ENCODE assay signal across 9 cellular contexts in genomic region chr1:118136511-118136937, GRCh38. TPM values are rescaled to one million over a fixed set of nuclear protein-coding genes. Genes with fewer than 3 reads are reported as not detected.
DNase-seq lines count a peak whose midpoint lies in the region; ATAC-seq and TF ChIP-seq lines count a peak whose summit lies in the region.
"Had no signal": no experiment of that assay in that cellular context is flagged by ENCODE, and none has a peak within 500 bp of the region (broad histone marks: within the 10 kb centered on the region; RNA-seq: fewer than 3 reads in every experiment).

No MANE protein-coding gene starts in this region.

- TF ChIP-seq CTCF in RWPE1 (conservative IDR thresholded peaks at IDR 0.05; ENCODE audit: low read depth) (no peak), progenitor cell of endocrine pancreas (IDR thresholded peaks at IDR 0.05; ENCODE audit: unreplicated experiment) (no peak)

- ATAC-seq in GM18867 (IDR thresholded peaks at IDR 0.05; ENCODE audit: unreplicated experiment) (peak; percentile 100), HG02571 (IDR thresholded peaks at IDR 0.05; ENCODE audit: unreplicated experiment) (peak; percentile 100)

- POLR2A ChIA-PET in RWPE1 (lab: Yijun Ruan, JAX; ENCODE audit: low non-redundant PET): no interaction called here

- no peaks in the 10 kb centered on the region for H3K4me1 Mint-ChIP-seq in progenitor cell of endocrine pancreas (ENCODE audit: low read depth)

- no peaks in the 10 kb centered on the region for H3K9me3 Mint-ChIP-seq in progenitor cell of endocrine pancreas (ENCODE audit: low read depth)

- H3K27me3 Mint-ChIP-seq in progenitor cell of endocrine pancreas: no peaks in the 10 kb centered on the region

- H3K4me3 Mint-ChIP-seq in progenitor cell of endocrine pancreas (ENCODE audit: low read depth): no peak overlapping the region

- H3K27ac Mint-ChIP-seq in progenitor cell of endocrine pancreas: no peak overlapping the region

- no peaks in the 10 kb centered on the region for H3K36me3 Mint-ChIP-seq in progenitor cell of endocrine pancreas (ENCODE audit: insufficient read depth)

- CTCF ChIA-PET in RWPE1 (lab: Yijun Ruan, JAX): interaction anchor here (0.6 kb wide), 1 partner anchor 662 kb away, joined by 5 read pairs; no protein-coding TSS in a partner anchor

- DNase-seq in RWPE1 (ENCODE audit: low spot score) (peak; percentile 41), kidney tubule cell (ENCODE audit: low spot score) (peak; percentile 73), NCI-H2081 (lab: John Stamatoyannopoulos, UW) (no peak), progenitor cell of endocrine pancreas (ENCODE audit: low spot score, unreplicated experiment) (no peak), GDM1 (lab: John Stamatoyannopoulos, UW) (no peak)
- DNase-seq in NK-92 treated with Interleukin-12 subunit alpha and Interleukin-12 subunit beta, amount 100 ng/mL, for 24 hours (lab: John Stamatoyannopoulos, UW): no peak

- no peak overlapping the region for H3K27ac ChIP-seq in RWPE1
- H3K27ac ChIP-seq: SK-N-MC had no signal

RNA-seq across cellular contexts. Expression of gene SPAG17, which starts 48.5 kb away (rescaled TPM):
- 13.4 and 14.9 TPM in 2 replicates for total RNA-seq in progenitor cell of endocrine pancreas

Comparison
In these comparisons a context has a peak if more than half of its experiments do, and no peak if none do; other contexts are left out.
1. DNase-seq: peak in RWPE1 (single experiment) and kidney tubule cell (single experiment); none in NCI-H2081 (0 of 2), progenitor cell of endocrine pancreas (single experiment), NK-92 treated with Interleukin-12 subunit alpha and Interleukin-12 subunit beta, amount 100 ng/mL, for 24 hours (single experiment) and GDM1 (single experiment).